Comparison of ENCODE assay signal across 21 cellular contexts in genomic region chr20:63648895-63649589, GRCh38. TPM values are rescaled to one million over a fixed set of nuclear protein-coding genes. Genes with fewer than 3 reads are reported as not detected.
A peak's percentile ranks its signal among the peaks of the same experiment; 100 is the strongest.
DNase-seq lines count a peak whose midpoint lies in the region; ATAC-seq and TF ChIP-seq lines count a peak whose summit lies in the region.
"Had no signal": no experiment of that assay in that cellular context is flagged by ENCODE, and none has a peak within 500 bp of the region (broad histone marks: within the 10 kb centered on the region; RNA-seq: fewer than 3 reads in every experiment).

No MANE protein-coding gene starts in this region.

- no peaks in the 10 kb centered on the region for H3K9me3 Mint-ChIP-seq in CD8-positive, alpha-beta T cell
- no peaks in the 10 kb centered on the region for H3K9me3 Mint-ChIP-seq in T-cell
- H3K9me3 Mint-ChIP-seq: HFFc6 had no signal

- peaks cover 21% of the 10 kb centered on the region for H3K36me3 Mint-ChIP-seq in CD8-positive, alpha-beta T cell
- H3K36me3 Mint-ChIP-seq in T-cell: no peaks in the 10 kb centered on the region

- H3K27me3 Mint-ChIP-seq in CD8-positive, alpha-beta T cell (ENCODE audit: low read depth): no peaks in the 10 kb centered on the region
- no peaks in the 10 kb centered on the region for H3K27me3 Mint-ChIP-seq in T-cell

- peak in 1 of 7 experiments; percentile 12 for DNase-seq in CD8-positive, alpha-beta T cell
- DNase-seq in T-cell (no peak), osteoblast (ENCODE audit: insufficient read length, low spot score, missing footprints) (peak; percentile 74), NCI-H128 (lab: John Stamatoyannopoulos, UW; ENCODE audit: unreplicated experiment) (no peak), amniotic stem cell (lab: John Stamatoyannopoulos, UW) (no peak)
- DNase-seq: ACHN, DMS153, HFFc6, MG63, NCI-H1092 treated with DMSO at 0.1 percent for 48 hours, NCI-H2029, NCI-H2171, NCI-H446 treated with DMSO at 0.1 percent for 48 hours, NCI-H774, Right ventricle myocardium superior, T-helper 1 cell had no signal

- no peaks in the 10 kb centered on the region for H3K27me3 ChIP-seq in CD8-positive, alpha-beta T cell (ENCODE audit: insufficient read depth, low read length)
- no peaks in the 10 kb centered on the region for H3K27me3 ChIP-seq in Loucy (ENCODE audit: insufficient read depth, low read length, poor library complexity, severe bottlenecking)
- peaks cover 9% of the 10 kb centered on the region for H3K27me3 ChIP-seq in osteoblast (ENCODE audit: insufficient read depth, low read length)
- H3K27me3 ChIP-seq: MG63 had no signal

- no peak for ATAC-seq in CD8-positive, alpha-beta T cell
- ATAC-seq in T-cell (replicated peaks in 1 of 4) (no peak), HG03045 (IDR thresholded peaks at IDR 0.05; ENCODE audit: unreplicated experiment) (no peak)
- ATAC-seq: HepG2 had no signal

- peaks cover 21% of the 10 kb centered on the region for H3K4me1 Mint-ChIP-seq in CD8-positive, alpha-beta T cell (ENCODE audit: low read depth)
- H3K4me1 Mint-ChIP-seq in T-cell: peaks cover 13 to 25% (median 21%) of the 10 kb centered on the region in 3 donors

- intact Hi-C loops in CD8-positive, alpha-beta T cell (cut with DNase I, micrococcal nuclease): no loop called here

- CTCF ChIA-PET in CD8-positive, alpha-beta T cell (lab: Charles Lee): interaction anchor here (1.3 kb wide), 1 partner anchor 111 kb away, joined by 3 read pairs; no protein-coding TSS in a partner anchor
- CTCF ChIA-PET in T-cell (lab: Charles Lee): no interaction called here

- no peaks in the 10 kb centered on the region for H3K9me2 ChIP-seq in Loucy (replicated peaks; ENCODE audit: low read depth, low read length)

- H3K79me2 ChIP-seq in Loucy (ENCODE audit: insufficient read depth, low read length) (peaks cover 41% of the 10 kb centered on the region), osteoblast (ENCODE audit: insufficient read depth, low read length) (no peaks in the 10 kb centered on the region)

- H3K36me3 ChIP-seq in CD8-positive, alpha-beta T cell (ENCODE audit: insufficient read depth, low read length): no peaks in the 10 kb centered on the region
- peaks cover 2% of the 10 kb centered on the region; the same call in 1 of the 2 replicates for H3K36me3 ChIP-seq in Loucy (ENCODE audit: insufficient read depth, low read length)
- no peaks in the 10 kb centered on the region for H3K36me3 ChIP-seq in osteoblast (ENCODE audit: insufficient read depth, low read length)
- H3K36me3 ChIP-seq: MG63 had no signal

- no peaks in the 10 kb centered on the region for H3F3A ChIP-seq in Loucy (ENCODE audit: low read depth)

- POLR2A ChIA-PET in CD8-positive, alpha-beta T cell (lab: Charles Lee): no interaction called here
- POLR2A ChIA-PET in T-cell (lab: Charles Lee): no interaction called here

- H3K4me3 Mint-ChIP-seq in CD8-positive, alpha-beta T cell: no peak overlapping the region
- no peak overlapping the region for H3K4me3 Mint-ChIP-seq in T-cell
- H3K4me3 Mint-ChIP-seq: B cell, HFFc6 had no signal

- no peak overlapping the region for H3K4me3 ChIP-seq in CD8-positive, alpha-beta T cell (ENCODE audit: low read depth, low read length)
- H3K4me3 ChIP-seq in Loucy (ENCODE audit: low read length, poor library complexity, severe bottlenecking) (no peak overlapping the region), osteoblast (ENCODE audit: insufficient read depth, low read length) (no peak overlapping the region)
- H3K4me3 ChIP-seq: MG63, SK-N-MC had no signal

- no peak overlapping the region for H3K27ac ChIP-seq in CD8-positive, alpha-beta T cell (ENCODE audit: low read depth, low read length)
- H3K27ac ChIP-seq in osteoblast (ENCODE audit: low read depth, low read length): no peak overlapping the region
- H3K27ac ChIP-seq: SK-N-MC had no signal

- H3K27ac Mint-ChIP-seq in CD8-positive, alpha-beta T cell: peak overlapping the region; percentile 37
- peak overlapping the region; percentile 17 to 39 for H3K27ac Mint-ChIP-seq in T-cell
- H3K27ac Mint-ChIP-seq: B cell, HFFc6 had no signal

- H2AFZ ChIP-seq in Loucy (ENCODE audit: low read length): no peak overlapping the region
- no peak overlapping the region for H2AFZ ChIP-seq in osteoblast (ENCODE audit: low read length)

- H3K9ac ChIP-seq in Loucy (ENCODE audit: low read depth, low read length, poor library complexity, severe bottlenecking): no peak overlapping the region

- H3K9me3 ChIP-seq in CD8-positive, alpha-beta T cell (ENCODE audit: low read length): no peaks in the 10 kb centered on the region
- H3K9me3 ChIP-seq in Loucy (ENCODE audit: insufficient read depth, low read depth, low read length) (no peaks in the 10 kb centered on the region), osteoblast (ENCODE audit: low read depth, low read length) (no peaks in the 10 kb centered on the region)
- H3K9me3 ChIP-seq: MG63 had no signal

- peaks cover 19% of the 10 kb centered on the region for H4K20me1 ChIP-seq in Loucy (ENCODE audit: insufficient read depth, low read length, poor library complexity, severe bottlenecking)
- no peaks in the 10 kb centered on the region for H4K20me1 ChIP-seq in osteoblast (ENCODE audit: insufficient read depth, low read length)

- peaks cover 19% of the 10 kb centered on the region for H3K4me1 ChIP-seq in CD8-positive, alpha-beta T cell (ENCODE audit: insufficient read depth, low read length)
- H3K4me1 ChIP-seq in Loucy (ENCODE audit: insufficient read depth, low read length, poor library complexity, severe bottlenecking): peaks cover 13% of the 10 kb centered on the region
- H3K4me1 ChIP-seq in osteoblast (ENCODE audit: insufficient read depth, low read length): no peaks in the 10 kb centered on the region

- H3K4me2 ChIP-seq in Loucy (ENCODE audit: low read depth, low read length, poor library complexity, severe bottlenecking) (peak overlapping the region; percentile 5), osteoblast (ENCODE audit: insufficient read depth, low read length) (no peak overlapping the region)

- TF ChIP-seq CTCF in CD8-positive, alpha-beta T cell (IDR thresholded peaks at IDR 0.05): no peak
- no peak for TF ChIP-seq CTCF in Loucy (conservative IDR thresholded peaks at IDR 0.05; ENCODE audit: low read length)
- no peak for TF ChIP-seq CTCF in osteoblast (IDR thresholded peaks at IDR 0.05; ENCODE audit: extremely low read depth, low read depth, low read length)

RNA-seq across cellular contexts. Expression of gene STMN3, which starts 4.2 kb away (rescaled TPM):
- 10 to 100 TPM; 64.2 to 65.9 TPM for total RNA-seq in CD8-positive, alpha-beta T cell
- 100 to 1,000 TPM in 3 of 5 donors, 10 to 100 TPM in 2; 92.9 to 121 (median 107) TPM for total RNA-seq in T-cell
- 1.1 and 2.1 TPM in 2 replicates for total RNA-seq in osteoblast

RNA-seq across cellular contexts. Expression of gene RTEL1, which starts 9.1 kb away (rescaled TPM):
- 10 to 100 TPM; 21.4 to 24.9 TPM for total RNA-seq in CD8-positive, alpha-beta T cell
- total RNA-seq in T-cell: 10 to 100 TPM; 30.7 to 41.6 (median 36.8) TPM
- total RNA-seq in osteoblast: 10.9 and 11.8 TPM in 2 replicates

RNA-seq across cellular contexts. Expression of gene GMEB2, which starts 22.1 kb away (rescaled TPM):
- total RNA-seq in CD8-positive, alpha-beta T cell: 10 to 100 TPM; 31.4 to 33.8 TPM
- total RNA-seq in T-cell (10 to 100 TPM; 20.7 to 30.3 (median 29.0) TPM), osteoblast (7.4 and 9.4 TPM in 2 replicates)

RNA-seq across cellular contexts. Expression of gene TNFRSF6B, which starts 47.4 kb away (rescaled TPM):
- total RNA-seq in CD8-positive, alpha-beta T cell: 1 to 10 TPM; 2.0 to 3.0 TPM
- total RNA-seq in T-cell: 1 to 10 TPM in 2 of 5 donors, under 1 TPM in 2, not detected in 1; 0.37 to 1.5 (median 0.91) TPM
- total RNA-seq in osteoblast: 2.1 and 2.9 TPM in 2 replicates
- total RNA-seq: B cell, HepG2 had no signal

RNA-seq across cellular contexts. Expression of gene ARFRP1, which starts 58.7 kb away (rescaled TPM):
- total RNA-seq in CD8-positive, alpha-beta T cell: 10 to 100 TPM; 25.1 to 28.6 TPM
- total RNA-seq in T-cell: 100 to 1,000 TPM in 2 of 5 donors, 10 to 100 TPM in 3; 58.5 to 102 (median 99.5) TPM
- 21.7 and 23.0 TPM in 2 replicates for total RNA-seq in osteoblast

Comparison
In these comparisons a context has a peak if more than half of its experiments do, and no peak if none do; other contexts are left out.
1. RNA of gene STMN3, which starts 4.2 kb away (total RNA-seq): 92.9 to 121 TPM in T-cell and 64.2 to 65.9 TPM in CD8-positive, alpha-beta T cell; 1.1 to 2.1 TPM in osteoblast; every median in the first group is over 10 times any median in the second.